Comparison of ENCODE assay signal across 8 cellular contexts in the genomic region with DNA sequence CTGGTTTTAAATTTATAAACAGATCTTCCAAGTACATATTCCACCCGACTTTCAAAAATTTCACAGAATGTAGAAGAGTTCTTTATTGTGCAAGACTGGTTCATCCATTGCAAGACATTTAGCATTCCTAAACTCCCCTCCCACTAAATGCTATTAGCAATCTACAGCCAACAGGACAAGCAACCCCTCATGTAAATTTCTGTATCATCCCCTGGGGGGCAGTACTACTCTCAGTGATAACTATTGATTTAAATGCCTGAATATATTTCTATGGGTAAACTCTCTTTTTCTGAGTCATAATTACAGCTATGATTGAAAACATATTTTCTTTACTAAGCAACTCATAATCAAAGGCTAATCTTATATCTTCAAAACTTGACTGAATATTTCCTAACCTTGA. TPM values are rescaled to one million over a fixed set of nuclear protein-coding genes. Genes with fewer than 3 reads are reported as not detected.
DNase-seq lines count a peak whose midpoint lies in the region; ATAC-seq and TF ChIP-seq lines count a peak whose summit lies in the region.

No MANE protein-coding gene starts in this region.

- DNase-seq in AG08396 (ENCODE audit: low spot score) (peak; percentile 11), RKO (ENCODE audit: low spot score) (peak; percentile 34), glutamatergic neuron (no peak)
- DNase-seq in activated naive CD8-positive, alpha-beta T cell treated with anti-CD3 and anti-CD28 coated beads for 36 hours: no peak
- DNase-seq in CD4-positive, alpha-beta T cell: no peak
- DNase-seq in activated CD4-positive, alpha-beta T cell treated with anti-CD3 and anti-CD28 coated beads, Interleukin-2, amount 10 ng/mL, durations not matched to agents 24 days and 14 days: no peak

- no peak overlapping the region for H3K4me3 Mint-ChIP-seq in glutamatergic neuron (ENCODE audit: unreplicated experiment)
- no peak overlapping the region for H3K4me3 Mint-ChIP-seq in activated naive CD8-positive, alpha-beta T cell treated with anti-CD3 and anti-CD28 coated beads for 36 hours
- H3K4me3 Mint-ChIP-seq in CD4-positive, alpha-beta T cell: no peak overlapping the region
- H3K4me3 Mint-ChIP-seq in activated CD4-positive, alpha-beta T cell treated with anti-CD3 and anti-CD28 coated beads, Interleukin-2, amount 10 ng/mL, durations not matched to agents 24 days and 14 days: no peak overlapping the region

- H3K36me3 Mint-ChIP-seq in glutamatergic neuron (ENCODE audit: unreplicated experiment): no peaks in the 10 kb centered on the region
- H3K36me3 Mint-ChIP-seq in activated naive CD8-positive, alpha-beta T cell treated with anti-CD3 and anti-CD28 coated beads for 36 hours: peaks cover 1% of the 10 kb centered on the region
- peaks cover 9% of the 10 kb centered on the region for H3K36me3 Mint-ChIP-seq in CD4-positive, alpha-beta T cell (ENCODE audit: low read depth)
- no peaks in the 10 kb centered on the region for H3K36me3 Mint-ChIP-seq in activated CD4-positive, alpha-beta T cell treated with anti-CD3 and anti-CD28 coated beads, Interleukin-2, amount 10 ng/mL, durations not matched to agents 24 days and 14 days (ENCODE audit: low read depth)

- no peak overlapping the region for H3K4me3 ChIP-seq in GM12875 (ENCODE audit: low read depth, low read length)

- H3K27me3 ChIP-seq in CD4-positive, alpha-beta T cell (ENCODE audit: control insufficient read depth, insufficient read depth, low read length): no peaks in the 10 kb centered on the region

- POLR2A ChIA-PET in CD4-positive, alpha-beta T cell (lab: Charles Lee): no interaction called here

- no peaks in the 10 kb centered on the region for H3K9me3 Mint-ChIP-seq in glutamatergic neuron (ENCODE audit: unreplicated experiment)
- H3K9me3 Mint-ChIP-seq in activated naive CD8-positive, alpha-beta T cell treated with anti-CD3 and anti-CD28 coated beads for 36 hours: no peaks in the 10 kb centered on the region
- no peaks in the 10 kb centered on the region for H3K9me3 Mint-ChIP-seq in CD4-positive, alpha-beta T cell
- no peaks in the 10 kb centered on the region for H3K9me3 Mint-ChIP-seq in activated CD4-positive, alpha-beta T cell treated with anti-CD3 and anti-CD28 coated beads, Interleukin-2, amount 10 ng/mL, durations not matched to agents 24 days and 14 days

- TF ChIP-seq CTCF in GM12875 (IDR thresholded peaks at IDR 0.05; ENCODE audit: borderline replicate concordance, insufficient read depth, low read depth, low read length) (peak; percentile 9; the same call in 1 of the 2 replicates), glutamatergic neuron (IDR thresholded peaks at IDR 0.05; ENCODE audit: partially characterized antibody, unreplicated experiment) (peak; percentile 16)
- no peak for TF ChIP-seq CTCF in CD4-positive, alpha-beta T cell (IDR thresholded peaks at IDR 0.05)

- no peaks in the 10 kb centered on the region for H3K4me1 Mint-ChIP-seq in glutamatergic neuron (ENCODE audit: low read depth, unreplicated experiment)
- peaks cover 1% of the 10 kb centered on the region for H3K4me1 Mint-ChIP-seq in activated naive CD8-positive, alpha-beta T cell treated with anti-CD3 and anti-CD28 coated beads for 36 hours
- H3K4me1 Mint-ChIP-seq in CD4-positive, alpha-beta T cell (ENCODE audit: low read depth): no peaks in the 10 kb centered on the region
- no peaks in the 10 kb centered on the region for H3K4me1 Mint-ChIP-seq in activated CD4-positive, alpha-beta T cell treated with anti-CD3 and anti-CD28 coated beads, Interleukin-2, amount 10 ng/mL, durations not matched to agents 24 days and 14 days

- CTCF ChIA-PET in CD4-positive, alpha-beta T cell (lab: Charles Lee): no interaction called here

- no peak overlapping the region for H3K27ac Mint-ChIP-seq in glutamatergic neuron (ENCODE audit: unreplicated experiment)
- no peak overlapping the region for H3K27ac Mint-ChIP-seq in activated naive CD8-positive, alpha-beta T cell treated with anti-CD3 and anti-CD28 coated beads for 36 hours
- H3K27ac Mint-ChIP-seq in CD4-positive, alpha-beta T cell: no peak overlapping the region
- H3K27ac Mint-ChIP-seq in activated CD4-positive, alpha-beta T cell treated with anti-CD3 and anti-CD28 coated beads, Interleukin-2, amount 10 ng/mL, durations not matched to agents 24 days and 14 days: no peak overlapping the region

- intact Hi-C loops in CD4-positive, alpha-beta T cell (cut with DNase I, micrococcal nuclease): no loop called here
- intact Hi-C loops in activated CD4-positive, alpha-beta T cell treated with anti-CD3 and anti-CD28 coated beads, Interleukin-2, amount 10 ng/mL, durations not matched to agents 24 days and 14 days (cut with micrococcal nuclease): loop anchor here (5.0 kb wide), 2 partner anchors 219 to 374 kb away; no protein-coding TSS in a partner anchor

- no peaks in the 10 kb centered on the region for H3K9me3 ChIP-seq in CD4-positive, alpha-beta T cell (ENCODE audit: control insufficient read depth, low read length)

- ATAC-seq in CD4-positive, alpha-beta T cell (ENCODE audit: poor library complexity): no peak
- ATAC-seq in GM18520 (IDR thresholded peaks at IDR 0.05; ENCODE audit: unreplicated experiment): no peak

- H3K27me3 Mint-ChIP-seq in glutamatergic neuron (ENCODE audit: unreplicated experiment): no peaks in the 10 kb centered on the region
- H3K27me3 Mint-ChIP-seq in activated naive CD8-positive, alpha-beta T cell treated with anti-CD3 and anti-CD28 coated beads for 36 hours: no peaks in the 10 kb centered on the region
- H3K27me3 Mint-ChIP-seq in CD4-positive, alpha-beta T cell: no peaks in the 10 kb centered on the region
- no peaks in the 10 kb centered on the region for H3K27me3 Mint-ChIP-seq in activated CD4-positive, alpha-beta T cell treated with anti-CD3 and anti-CD28 coated beads, Interleukin-2, amount 10 ng/mL, durations not matched to agents 24 days and 14 days

- H3K27ac ChIP-seq in CD4-positive, alpha-beta T cell (ENCODE audit: low read depth, low read length): no peak overlapping the region

RNA-seq across cellular contexts. Expression of gene SLC15A2, which starts 10.7 kb away (rescaled TPM):
- total RNA-seq in glutamatergic neuron (ENCODE audit: unreplicated experiment): 0.64 TPM
- total RNA-seq in activated naive CD8-positive, alpha-beta T cell treated with anti-CD3 and anti-CD28 coated beads for 36 hours: 1 to 10 TPM in 1 of 2 experiments, under 1 TPM in 1; 0.74 to 1.5 TPM
- total RNA-seq in CD4-positive, alpha-beta T cell: under 1 TPM; 0.69 to 0.75 TPM
- total RNA-seq in activated CD4-positive, alpha-beta T cell treated with anti-CD3 and anti-CD28 coated beads, Interleukin-2, amount 10 ng/mL, durations not matched to agents 24 days and 14 days: 0.95 and 2.7 TPM in 2 replicates

RNA-seq across cellular contexts. Expression of gene EAF2, which starts 48.5 kb away (rescaled TPM):
- 1.4 TPM for total RNA-seq in glutamatergic neuron (ENCODE audit: unreplicated experiment)
- total RNA-seq in activated naive CD8-positive, alpha-beta T cell treated with anti-CD3 and anti-CD28 coated beads for 36 hours: 10 to 100 TPM; 13.9 to 15.0 TPM
- 1 to 10 TPM; 3.7 to 4.4 TPM for total RNA-seq in CD4-positive, alpha-beta T cell
- 13.7 and 14.5 TPM in 2 replicates for total RNA-seq in activated CD4-positive, alpha-beta T cell treated with anti-CD3 and anti-CD28 coated beads, Interleukin-2, amount 10 ng/mL, durations not matched to agents 24 days and 14 days

RNA-seq across cellular contexts. Expression of gene IQCB1, which starts 48.6 kb away (rescaled TPM):
- 8.5 TPM for total RNA-seq in glutamatergic neuron (ENCODE audit: unreplicated experiment)
- 10 to 100 TPM; 35.0 to 39.3 TPM for total RNA-seq in activated naive CD8-positive, alpha-beta T cell treated with anti-CD3 and anti-CD28 coated beads for 36 hours
- 10 to 100 TPM; 39.6 to 41.3 TPM for total RNA-seq in CD4-positive, alpha-beta T cell
- total RNA-seq in activated CD4-positive, alpha-beta T cell treated with anti-CD3 and anti-CD28 coated beads, Interleukin-2, amount 10 ng/mL, durations not matched to agents 24 days and 14 days: 49.1 and 51.6 TPM in 2 replicates

Comparison
In these comparisons a context has a peak if more than half of its experiments do, and no peak if none do; other contexts are left out.
1. DNase-seq: peak in AG08396 (single experiment) and RKO (single experiment); none in glutamatergic neuron (single experiment), activated naive CD8-positive, alpha-beta T cell treated with anti-CD3 and anti-CD28 coated beads for 36 hours (single experiment), CD4-positive, alpha-beta T cell (0 of 10) and activated CD4-positive, alpha-beta T cell treated with anti-CD3 and anti-CD28 coated beads, Interleukin-2, amount 10 ng/mL, durations not matched to agents 24 days and 14 days (single experiment).